24 cellular contexts compared by ENCODE assay signal in the genomic region with DNA sequence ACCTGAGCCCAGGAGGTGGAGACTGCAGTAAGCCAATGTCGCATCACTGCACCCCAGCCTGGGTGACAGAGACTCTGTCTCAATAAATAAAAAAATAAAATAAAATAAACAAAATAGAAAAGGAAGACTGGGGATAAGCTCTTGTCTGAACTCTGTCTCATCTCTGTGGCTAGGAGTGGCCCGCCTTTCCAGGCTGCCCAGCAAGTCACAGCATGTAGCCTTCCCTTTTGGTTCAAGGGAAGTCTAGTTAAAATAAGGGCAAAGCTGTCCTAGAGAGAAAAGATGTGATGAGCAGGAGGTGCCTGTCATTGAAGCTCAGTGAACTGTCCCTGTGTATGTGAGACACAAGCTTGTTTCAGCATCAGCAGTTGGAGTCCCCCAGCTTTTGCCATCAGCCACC. TPM values are rescaled to one million over a fixed set of nuclear protein-coding genes. Genes with fewer than 3 reads are reported as not detected.
"Had no signal": no experiment of that assay in that cellular context is flagged by ENCODE, and none has a peak within 500 bp of the region (broad histone marks: within the 10 kb centered on the region; RNA-seq: fewer than 3 reads in every experiment).

No MANE protein-coding gene starts in this region.

- H3K4me3 Mint-ChIP-seq: activated naive CD8-positive, alpha-beta T cell treated with anti-CD3 and anti-CD28 coated beads for 36 hours; activated T-cell treated with anti-CD3 and anti-CD28 coated beads, Interleukin-2, amount 50 U/mL, for 24 hours; activated T-helper 17 cell treated with anti-CD3 and anti-CD28 coated beads, Interleukin-2, amount 50 U/mL, for 72 hours; naive thymus-derived CD8-positive, alpha-beta T cell; stimulated activated naive B cell treated with anti-CD40 and anti-IgM and Interleukin-4, amounts not matched to agents 10 μg/mL and 1 μg/mL and 100 μg/mL, for 72 hours; WTC11 had no signal

- H3K9me3 ChIP-seq: esophagus muscularis mucosa, gastroesophageal sphincter, sigmoid colon, vagina had no signal

- H3K9me3 Mint-ChIP-seq: activated naive CD8-positive, alpha-beta T cell treated with anti-CD3 and anti-CD28 coated beads for 36 hours; activated T-cell treated with anti-CD3 and anti-CD28 coated beads, Interleukin-2, amount 50 U/mL, for 24 hours; activated T-helper 17 cell treated with anti-CD3 and anti-CD28 coated beads, Interleukin-2, amount 50 U/mL, for 72 hours; naive thymus-derived CD8-positive, alpha-beta T cell; neural progenitor cell; stimulated activated naive B cell treated with anti-CD40 and anti-IgM and Interleukin-4, amounts not matched to agents 10 μg/mL and 1 μg/mL and 100 μg/mL, for 72 hours; WTC11 had no signal

- H3K27ac ChIP-seq: neural progenitor cell, vagina had no signal

- H3K9ac ChIP-seq: neural progenitor cell had no signal

- H3K27me3 ChIP-seq: sigmoid colon, vagina had no signal

- ATAC-seq: activated T-helper 17 cell treated with anti-CD3 and anti-CD28 coated beads, Interleukin-2, amount 50 U/mL, for 72 hours; gastroesophageal sphincter; naive thymus-derived CD8-positive, alpha-beta T cell; stimulated activated naive B cell treated with anti-CD40 and anti-IgM and Interleukin-4, amounts not matched to agents 10 μg/mL and 1 μg/mL and 100 μg/mL, for 72 hours; WTC11 had no signal

- H3K4me3 ChIP-seq: esophagus muscularis mucosa, gastroesophageal sphincter, lung, neural progenitor cell, sigmoid colon, smooth muscle cell, vagina had no signal

- H3K36me3 Mint-ChIP-seq: activated naive CD8-positive, alpha-beta T cell treated with anti-CD3 and anti-CD28 coated beads for 36 hours; naive thymus-derived CD8-positive, alpha-beta T cell; neural progenitor cell; stimulated activated naive B cell treated with anti-CD40 and anti-IgM and Interleukin-4, amounts not matched to agents 10 μg/mL and 1 μg/mL and 100 μg/mL, for 72 hours; WTC11 had no signal

- DNase-seq: activated naive CD8-positive, alpha-beta T cell treated with anti-CD3 and anti-CD28 coated beads for 36 hours; activated T-cell treated with anti-CD3 and anti-CD28 coated beads, Interleukin-2, amount 50 U/mL, for 24 hours; amygdala; caudate nucleus; dermis blood vessel endothelial cell; effector CD8-positive, alpha-beta T cell; hypothalamus; retina; stimulated activated CD4-positive, alpha-beta T cell treated with anti-CD3 and anti-CD28 coated beads, Interleukin-15, amount 100 ng/mL, for 24 hours; stimulated activated CD8-positive, alpha-beta memory T cell treated with anti-CD3 and anti-CD28 coated beads, Interleukin-4, amount 100 ng/mL, for 48 hours; stimulated activated naive B cell treated with anti-CD40 and anti-IgM and Interleukin-4, amounts not matched to agents 10 μg/mL and 1 μg/mL and 100 μg/mL, for 72 hours; T-helper 9 cell; trophoblast cell had no signal

- H3K27ac Mint-ChIP-seq: activated naive CD8-positive, alpha-beta T cell treated with anti-CD3 and anti-CD28 coated beads for 36 hours; activated T-cell treated with anti-CD3 and anti-CD28 coated beads, Interleukin-2, amount 50 U/mL, for 24 hours; activated T-helper 17 cell treated with anti-CD3 and anti-CD28 coated beads, Interleukin-2, amount 50 U/mL, for 72 hours; stimulated activated naive B cell treated with anti-CD40 and anti-IgM and Interleukin-4, amounts not matched to agents 10 μg/mL and 1 μg/mL and 100 μg/mL, for 72 hours; WTC11 had no signal

- H3K36me3 ChIP-seq: esophagus muscularis mucosa, gastroesophageal sphincter, neural progenitor cell, sigmoid colon, vagina had no signal

RNA-seq across cellular contexts. Expression of gene GFAP, which starts 2.7 kb away (rescaled TPM):
- total RNA-seq: activated naive CD8-positive, alpha-beta T cell treated with anti-CD3 and anti-CD28 coated beads for 36 hours; activated T-helper 17 cell treated with anti-CD3 and anti-CD28 coated beads, Interleukin-2, amount 50 U/mL, for 72 hours; naive thymus-derived CD8-positive, alpha-beta T cell; sigmoid colon; T-helper 1 cell treated with Interleukin-12 subunit alpha and Interleukin-12 subunit beta and Interleukin-4 antibody, amounts not matched to agents 30 ng/mL and 1 ng/mL, for 36 hours; vagina had no signal

RNA-seq across cellular contexts. Expression of gene KIF18B, which starts 29.6 kb away (rescaled TPM):
- total RNA-seq: naive thymus-derived CD8-positive, alpha-beta T cell had no signal
- polyA plus RNA-seq: naive thymus-derived CD8-positive, alpha-beta T cell had no signal

RNA-seq across cellular contexts. Expression of gene C1QL1, which starts 50.1 kb away (rescaled TPM):
- total RNA-seq: activated naive CD8-positive, alpha-beta T cell treated with anti-CD3 and anti-CD28 coated beads for 36 hours; dermis blood vessel endothelial cell; naive thymus-derived CD8-positive, alpha-beta T cell; smooth muscle cell had no signal
- polyA plus RNA-seq: naive thymus-derived CD8-positive, alpha-beta T cell had no signal
